ENCODE assay signal across 18 cellular contexts in genomic region chr15:51038258-51039042, GRCh38. TPM values are rescaled to one million over a fixed set of nuclear protein-coding genes. Genes with fewer than 3 reads are reported as not detected.
DNase-seq lines count a peak whose midpoint lies in the region; ATAC-seq, FAIRE-seq and TF ChIP-seq lines count a peak whose summit lies in the region.
"Had no signal": no experiment of that assay in that cellular context is flagged by ENCODE, and none has a peak within 500 bp of the region (broad histone marks: within the 10 kb centered on the region; RNA-seq: fewer than 3 reads in every experiment).

No MANE protein-coding gene starts in this region.

- no peak for TF ChIP-seq POLR2A in HepG2 (IDR thresholded peaks at IDR 0.05; ENCODE audit: insufficient read depth in 1 of 2, low read depth in 2 of 2, low read length in 2 of 2)

- in situ Hi-C loops in HepG2 (cut with HindIII; ENCODE audit: extremely low pct_ligation_motif_present, low pct_unique_long_range_greater_than_20kb) = no loop called here

- no peak for DNase-seq in GM12864 (ENCODE audit: low read depth)
- peak; percentile 72 for DNase-seq in bronchial epithelial cell (ENCODE audit: low read depth)
- peak; percentile 16 for DNase-seq in HepG2 (ENCODE audit: low spot score)
- DNase-seq in SKM-1 treated with dmso at 0.1 percent for 144 hours (lab: John Stamatoyannopoulos, UW; ENCODE audit: unreplicated experiment) = no peak
- no peak for DNase-seq in SIG-M5 (lab: John Stamatoyannopoulos, UW)
- DNase-seq: activated CD4-positive, CD25-positive, alpha-beta regulatory T cell treated with anti-CD3 and anti-CD28 coated beads, Interleukin-2, amount 50 U/mL, for 72 hours; AML-193; naive B cell; NCI-H2227 treated with DMSO at 0.1 percent for 48 hours; small intestine; stimulated activated CD4-positive, alpha-beta T cell treated with anti-CD3 and anti-CD28 coated beads, Interleukin-4, amount 100 ng/mL, for 24 hours; uterus had no signal

- WGBS in HUES64 = 90% methylated on average over 8 of the region's 8 CpGs
- WGBS in HepG2 (ENCODE audit: low lambda C conversion rate) = 26% methylated on average over 5 of the region's 8 CpGs

- intact Hi-C loops in HepG2 (cut with micrococcal nuclease; ENCODE audit: unreplicated experiment) = no loop called here

- H3K9ac ChIP-seq in HUES64 (ENCODE audit: low read depth, low read length) = no peak overlapping the region
- H3K9ac ChIP-seq in HepG2 (ENCODE audit: insufficient read depth, low read depth, low read length) = peak overlapping the region; percentile 68

- H3K27me3 ChIP-seq in HUES64 (ENCODE audit: insufficient read depth, low read length) (no peaks in the 10 kb centered on the region), bronchial epithelial cell (ENCODE audit: control insufficient read depth, insufficient read depth, low read length) (no peaks in the 10 kb centered on the region), HepG2 (ENCODE audit: control insufficient read depth in 1 of 2, insufficient read depth in 2 of 2, low read length in 2 of 2) (no peaks in the 10 kb centered on the region; a peak in 1 of 5 replicates)
- H3K27me3 ChIP-seq: SJSA1, uterus had no signal

- peak; percentile 85 for FAIRE-seq in bronchial epithelial cell (lab: Jason Lieb, UNC)
- FAIRE-seq in HepG2 (lab: Jason Lieb, UNC) = no peak
- FAIRE-seq: small intestine had no signal

- no peak overlapping the region for H3K4me3 ChIP-seq in GM12864 (ENCODE audit: low read depth, low read length)
- H3K4me3 ChIP-seq in HUES64 (ENCODE audit: low read length) = peak overlapping the region; percentile 54; the same call in 1 of the 2 replicates
- no peak overlapping the region for H3K4me3 ChIP-seq in bronchial epithelial cell (ENCODE audit: low read depth, low read length)
- H3K4me3 ChIP-seq in HepG2 (replicated peaks in 1 of 3; ENCODE audit: insufficient read depth in 1 of 3, low read depth in 2 of 3, low read length in 3 of 3) = peak overlapping the region; percentile 69 to 77 (median 74); a peak in 5 of 6 replicates
- H3K4me3 ChIP-seq: prostate gland, SJSA1, uterus had no signal

- no peaks in the 10 kb centered on the region for H3K9me3 ChIP-seq in HUES64 (ENCODE audit: insufficient read depth, low read depth, low read length)
- H3K9me3 ChIP-seq in HepG2 (ENCODE audit: low read length) = no peaks in the 10 kb centered on the region
- H3K9me3 ChIP-seq: prostate gland, SJSA1, uterus had no signal

- ATAC-seq in HepG2 (peak; percentile 93), HG03342 (IDR thresholded peaks at IDR 0.05; ENCODE audit: unreplicated experiment) (no peak)
- ATAC-seq: activated T-helper 17 cell treated with anti-CD3 and anti-CD28 coated beads, Interleukin-2, amount 50 U/mL, for 72 hours had no signal

- TF ChIP-seq EP300 in HepG2 (IDR thresholded peaks at IDR 0.05; ENCODE audit: low read depth in 2 of 2, low read length in 2 of 2) = no peak
- TF ChIP-seq EP300 in HepG2 (CRISPR knock-in tag; IDR thresholded peaks at IDR 0.05; ENCODE audit: borderline replicate concordance) = no peak

- H3K4me1 ChIP-seq in HUES64 (ENCODE audit: insufficient read depth, low read length) (peaks cover 7% of the 10 kb centered on the region; the same call in 1 of the 2 replicates), HepG2 (ENCODE audit: insufficient read depth, low read length) (peaks cover 32% of the 10 kb centered on the region)
- H3K4me1 ChIP-seq: prostate gland, SJSA1, uterus had no signal

- POLR2A ChIA-PET in HepG2 (lab: Yijun Ruan, JAX) = interaction anchor here (1.0 to 1.3 kb wide), 2 partner anchors 9 to 22 kb away, joined by 3 to 5 read pairs; no protein-coding TSS in a partner anchor

- H3K4me2 ChIP-seq in HepG2 (ENCODE audit: low read depth, low read length) = peak overlapping the region; percentile 96

- H3K36me3 ChIP-seq in HUES64 (ENCODE audit: insufficient read depth, low read length) = no peaks in the 10 kb centered on the region
- H3K36me3 ChIP-seq in bronchial epithelial cell (ENCODE audit: control insufficient read depth, insufficient read depth, low read length) = no peaks in the 10 kb centered on the region
- H3K36me3 ChIP-seq in HepG2 (replicated peaks in 1 of 2; ENCODE audit: control insufficient read depth in 1 of 2, insufficient read depth in 2 of 2, low read length in 2 of 2) = no peaks in the 10 kb centered on the region
- H3K36me3 ChIP-seq: prostate gland, SJSA1, uterus had no signal

- CTCF ChIA-PET in HepG2 (lab: Yijun Ruan, JAX; ENCODE audit: low intra/inter-chr PET ratio, low total read pairs) = no interaction called here

- TF ChIP-seq CTCF in GM12864 (IDR thresholded peaks at IDR 0.05; ENCODE audit: low read depth, low read length, missing control alignments) (peak; percentile 23), bronchial epithelial cell (IDR thresholded peaks at IDR 0.05; ENCODE audit: insufficient read depth, low read length, severe bottlenecking) (no peak), HepG2 (CRISPR knock-in tag; IDR thresholded peaks at IDR 0.05) (peak; percentile 19; the same call in 1 of the 2 replicates)

- no peak overlapping the region for H3K27ac ChIP-seq in HUES64 (ENCODE audit: low read depth, low read length)
- no peak overlapping the region for H3K27ac ChIP-seq in HepG2 (ENCODE audit: extremely low read length, insufficient read depth, low read length)
- H3K27ac ChIP-seq: prostate gland, SJSA1, uterus had no signal

- no peak for TF ChIP-seq RAD21 in HepG2 (CRISPR knock-in tag; IDR thresholded peaks at IDR 0.05)

- H3K79me2 ChIP-seq in HepG2 (ENCODE audit: insufficient read depth, low read length) = peaks cover 35% of the 10 kb centered on the region

- no peaks in the 10 kb centered on the region for H4K20me1 ChIP-seq in HepG2 (ENCODE audit: insufficient read depth, low read length)

- H2AFZ ChIP-seq in HepG2 (ENCODE audit: low read length) = no peak overlapping the region

- BruUV-seq in HepG2 (replicated peaks; lab: Mats Ljungman, UMichigan) = no TSS peak

TF ChIP-seq in HepG2, 621 proteins besides CTCF, POLR2A, EP300 and RAD21 (continues in another document):
- TF ChIP-seq ZNF75D (CRISPR knock-in tag; IDR thresholded peaks at IDR 0.05; ENCODE audit: borderline replicate concordance) = no peak
- no peak for TF ChIP-seq ZNF354B (CRISPR knock-in tag; IDR thresholded peaks at IDR 0.05)
- no peak for TF ChIP-seq ZNF503 (CRISPR knock-in tag; IDR thresholded peaks at IDR 0.05)
- TF ChIP-seq ZFP1 (CRISPR knock-in tag; IDR thresholded peaks at IDR 0.05) = no peak
- TF ChIP-seq BRF2 (CRISPR knock-in tag; IDR thresholded peaks at IDR 0.05) = no peak
- TF ChIP-seq RFX1 (IDR thresholded peaks at IDR 0.05) = no peak
- no peak for TF ChIP-seq TCF7 (IDR thresholded peaks at IDR 0.05; ENCODE audit: low read depth)
- no peak for TF ChIP-seq NFIB (CRISPR knock-in tag; IDR thresholded peaks at IDR 0.05; ENCODE audit: borderline replicate concordance)
- no peak for TF ChIP-seq ZNF788 (CRISPR knock-in tag; IDR thresholded peaks at IDR 0.05; ENCODE audit: borderline replicate concordance)
- no peak for TF ChIP-seq BHLHE40 (IDR thresholded peaks at IDR 0.05; ENCODE audit: low read length)

RNA-seq across cellular contexts. Expression of gene TNFAIP8L3, which starts 56.3 kb away (rescaled TPM):
- polyA plus RNA-seq in HUES64 (2013, experiment 1 of 2) = 0.15 TPM
- polyA plus RNA-seq in HUES64 (2013, experiment 2 of 2) = 0.13 TPM
- total RNA-seq in bronchial epithelial cell = 5.0 and 7.6 TPM in 2 replicates
- 4.0 and 5.8 TPM in 2 replicates for total RNA-seq in HepG2 (2016; rRNA removed; fragmentation: Illumina TruSeq; extraction: Trizol)
- total RNA-seq in HepG2 (2016; cell fraction: cytosol; rRNA removed; fragmentation: Illumina TruSeq; extraction: Trizol; ENCODE audit: low read depth) = 2.7 and 3.1 TPM in 2 replicates
- 4.7 and 4.8 TPM in 2 replicates for total RNA-seq in HepG2 (2016; cell fraction: insoluble cytoplasmic fraction; rRNA removed; fragmentation: Illumina TruSeq; extraction: Trizol)
- total RNA-seq in HepG2 (2016; cell fraction: membrane; rRNA removed; fragmentation: Illumina TruSeq; extraction: Trizol) = 8.1 and 8.9 TPM in 2 replicates
- 1.4 and 2.5 TPM in 2 replicates for total RNA-seq in HepG2 (2016; cell fraction: nucleus; rRNA removed; fragmentation: Illumina TruSeq; extraction: Trizol)
- polyA plus RNA-seq in HepG2 (2011; rRNA removed) = 0.10 and 0.15 TPM in 2 replicates
- polyA plus RNA-seq in HepG2 (2011; cell fraction: cytosol; rRNA removed) = 0.23 and 0.27 TPM in 2 replicates
- polyA plus RNA-seq in HepG2 (2011; cell fraction: nucleus; rRNA removed) = 0.08 and 0.10 TPM in 2 replicates
- polyA plus RNA-seq in HepG2 (2012) = 0.57 and 0.70 TPM in 2 replicates
- polyA plus RNA-seq in HepG2 (2016; cell fraction: cytosol; fragmentation: Illumina TruSeq; extraction: Trizol; ENCODE audit: low read depth) = 4.8 and 5.5 TPM in 2 replicates
- 6.1 and 6.4 TPM in 2 replicates for polyA plus RNA-seq in HepG2 (2016; cell fraction: insoluble cytoplasmic fraction; fragmentation: Illumina TruSeq; extraction: Trizol; ENCODE audit: low read depth)
- polyA plus RNA-seq in HepG2 (2016; cell fraction: membrane; fragmentation: Illumina TruSeq; extraction: Trizol; ENCODE audit: low read depth) = 9.3 and 11.0 TPM in 2 replicates
- 4.6 and 5.3 TPM in 2 replicates for polyA plus RNA-seq in HepG2 (2016; cell fraction: nucleus; fragmentation: Illumina TruSeq; extraction: Trizol; ENCODE audit: insufficient read depth, low read depth)
- polyA minus RNA-seq in HepG2 (2011; rRNA and poly(A)+ RNA removed; ENCODE audit: low replicate concordance) = 0.30 TPM in 1 of 2 replicates, not detected in the other
- polyA minus RNA-seq in HepG2 (2011; cell fraction: cytosol; rRNA and poly(A)+ RNA removed) = 0.26 and 0.40 TPM in 2 replicates
- polyA minus RNA-seq in HepG2 (2011; cell fraction: nucleus; rRNA and poly(A)+ RNA removed) = not detected in 2 replicates
- total RNA-seq: activated T-helper 17 cell treated with anti-CD3 and anti-CD28 coated beads, Interleukin-2, amount 50 U/mL, for 72 hours; epithelial cell of proximal tubule; SJSA1 had no signal

Comparison
In these comparisons a context has a peak if more than half of its experiments do, and no peak if none do; other contexts are left out.
1. DNase-seq: peak in bronchial epithelial cell (single experiment) and HepG2 (single experiment); none in GM12864 (single experiment), SKM-1 treated with dmso at 0.1 percent for 144 hours (single experiment) and SIG-M5 (single experiment).
2. H3K4me3 ChIP-seq: peak in HUES64 (single experiment) and HepG2 (3 of 3); none in GM12864 (single experiment) and bronchial epithelial cell (single experiment).